In the genomic region with DNA sequence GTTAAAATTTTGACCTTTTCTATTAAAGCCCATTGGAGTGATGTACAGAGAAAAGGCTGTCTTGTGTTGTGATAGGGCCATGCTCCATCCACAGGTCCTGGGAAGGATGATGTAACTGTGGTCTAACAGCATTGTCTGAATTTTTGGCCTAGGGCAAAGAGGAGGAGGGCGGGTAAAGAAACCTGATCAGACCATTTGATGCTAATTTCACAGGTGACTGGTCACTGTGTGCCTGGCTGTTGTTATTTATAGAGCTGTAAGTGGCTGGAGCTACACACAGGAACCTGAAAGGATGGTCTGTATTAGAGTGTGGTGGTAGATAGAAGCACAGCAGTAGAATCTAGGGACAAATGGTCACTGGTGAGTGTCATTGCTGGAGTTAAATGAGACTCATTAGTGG, we compare ENCODE assay signal across 14 cellular contexts.
A peak's percentile ranks its signal among the peaks of the same experiment; 100 is the strongest.
DNase-seq lines count a peak whose midpoint lies in the region; ATAC-seq and TF ChIP-seq lines count a peak whose summit lies in the region.
"Had no signal": no experiment of that assay in that cellular context is flagged by ENCODE, and none has a peak within 500 bp of the region (broad histone marks: within the 10 kb centered on the region; RNA-seq: fewer than 3 reads in every experiment).

No MANE protein-coding gene starts in this region.

- H3K4me1 ChIP-seq in RWPE2 (ENCODE audit: insufficient read depth, poor library complexity, severe bottlenecking), result no peaks in the 10 kb centered on the region

- H3K36me3 ChIP-seq in RWPE2 (ENCODE audit: low read depth) (no peaks in the 10 kb centered on the region), kidney epithelial cell (ENCODE audit: control insufficient read depth, insufficient read depth, low read length) (no peaks in the 10 kb centered on the region)
- H3K36me3 ChIP-seq: ascending aorta, thoracic aorta had no signal

- H3K9me3 ChIP-seq in RWPE2 (ENCODE audit: severe bottlenecking), result no peaks in the 10 kb centered on the region
- H3K9me3 ChIP-seq: ascending aorta, thoracic aorta had no signal

- H3K27me3 ChIP-seq in RWPE2 (ENCODE audit: insufficient read depth, poor library complexity, severe bottlenecking), result no peaks in the 10 kb centered on the region
- no peaks in the 10 kb centered on the region for H3K27me3 ChIP-seq in kidney epithelial cell (ENCODE audit: control insufficient read depth, insufficient read depth, low read length)
- H3K27me3 ChIP-seq: ascending aorta had no signal

- TF ChIP-seq CTCF in RWPE2 (IDR thresholded peaks at IDR 0.05; ENCODE audit: poor library complexity, severe bottlenecking), result no peak
- TF ChIP-seq CTCF in kidney epithelial cell (IDR thresholded peaks at IDR 0.05; ENCODE audit: insufficient read depth, low read length, poor library complexity, severe bottlenecking), result no peak

- peak; percentile 88 for DNase-seq in NCI-H2029 (lab: John Stamatoyannopoulos, UW)
- no peak for DNase-seq in RWPE2 (ENCODE audit: low spot score)
- peak; percentile 51 for DNase-seq in kidney epithelial cell (ENCODE audit: low read depth)
- no peak for DNase-seq in mesenteric fat pad (ENCODE audit: low spot score)
- no peak for DNase-seq in stimulated activated CD4-positive, alpha-beta T cell treated with anti-CD3 and anti-CD28 coated beads, Interleukin-2, amount 100 ng/mL, for 48 hours
- no peak for DNase-seq in SKM-1 (lab: John Stamatoyannopoulos, UW; ENCODE audit: unreplicated experiment)
- DNase-seq: activated T-cell treated with anti-CD3 and anti-CD28 coated beads for 4 hours; Calu3; NK-92 treated with Interleukin-12 subunit alpha and Interleukin-12 subunit beta, amount 100 ng/mL, for 24 hours had no signal

- no peak overlapping the region for H3K4me3 ChIP-seq in RWPE2 (ENCODE audit: severe bottlenecking)
- no peak overlapping the region for H3K4me3 ChIP-seq in kidney epithelial cell (ENCODE audit: low read depth, low read length)

- no peak overlapping the region for H3K27ac ChIP-seq in RWPE2 (ENCODE audit: poor library complexity, severe bottlenecking)
- H3K27ac ChIP-seq: thoracic aorta had no signal

- ATAC-seq in GM18868 (IDR thresholded peaks at IDR 0.05; ENCODE audit: unreplicated experiment) (peak; percentile 26), RWPE2 (ENCODE audit: low read depth) (peak; percentile 41; the same call in 2 of the 3 replicates), GM18520 (IDR thresholded peaks at IDR 0.05; ENCODE audit: unreplicated experiment) (no peak)
- ATAC-seq: left lobe of liver had no signal

Comparison
In these comparisons a context has a peak if more than half of its experiments do, and no peak if none do; other contexts are left out.
1. DNase-seq: peak in NCI-H2029 (single experiment) and kidney epithelial cell (single experiment); none in RWPE2 (single experiment), mesenteric fat pad (single experiment), stimulated activated CD4-positive, alpha-beta T cell treated with anti-CD3 and anti-CD28 coated beads, Interleukin-2, amount 100 ng/mL, for 48 hours (0 of 2) and SKM-1 (single experiment).